8 cellular contexts compared by ENCODE assay signal in genomic region chr6:132483779-132484679, GRCh38. TPM values are rescaled to one million over a fixed set of nuclear protein-coding genes. Genes with fewer than 3 reads are reported as not detected.
DNase-seq lines count a peak whose midpoint lies in the region; ATAC-seq and TF ChIP-seq lines count a peak whose summit lies in the region.

No MANE protein-coding gene starts in this region.

- no peak overlapping the region for H3K27ac ChIP-seq in osteoblast (ENCODE audit: low read depth, low read length)

- H3K4me3 ChIP-seq in fibroblast of the aortic adventitia (ENCODE audit: low read depth, low read length) (no peak overlapping the region), osteoblast (ENCODE audit: insufficient read depth, low read length) (no peak overlapping the region)

- no peak overlapping the region for H2AFZ ChIP-seq in osteoblast (ENCODE audit: low read length)

- H3K79me2 ChIP-seq in osteoblast (ENCODE audit: insufficient read depth, low read length): peaks cover 72% of the 10 kb centered on the region

- peak; percentile 62 for TF ChIP-seq CTCF in fibroblast of the aortic adventitia (IDR thresholded peaks at IDR 0.05; ENCODE audit: insufficient read depth, low read length)
- peak; percentile 72 for TF ChIP-seq CTCF in osteoblast (IDR thresholded peaks at IDR 0.05; ENCODE audit: extremely low read depth, low read depth, low read length)

- ATAC-seq in GM19351 (IDR thresholded peaks at IDR 0.05; ENCODE audit: unreplicated experiment) (peak; percentile 58), HG03432 (IDR thresholded peaks at IDR 0.05; ENCODE audit: unreplicated experiment) (peak; percentile 75)

- no peaks in the 10 kb centered on the region for H3K36me3 ChIP-seq in osteoblast (ENCODE audit: insufficient read depth, low read length)

- DNase-seq in DMS114 treated with DMSO at 0.1 percent for 48 hours (lab: John Stamatoyannopoulos, UW; ENCODE audit: unreplicated experiment): peak; percentile 33
- DNase-seq in NCI-H524 (lab: John Stamatoyannopoulos, UW): peak; percentile 36 to 80
- peak; percentile 3 for DNase-seq in activated CD8-positive, alpha-beta memory T cell treated with anti-CD3 and anti-CD28 coated beads, Interleukin-2, amount 50 U/mL, for 24 hours (ENCODE audit: extremely low read depth)
- peak; percentile 85 for DNase-seq in fibroblast of the aortic adventitia (ENCODE audit: low read depth)
- DNase-seq in osteoblast (ENCODE audit: insufficient read length, low spot score, missing footprints): no peak
- DNase-seq in UCSD-AML1 (lab: John Stamatoyannopoulos, UW; ENCODE audit: unreplicated experiment): no peak

- H4K20me1 ChIP-seq in osteoblast (ENCODE audit: insufficient read depth, low read length): peaks cover 17% of the 10 kb centered on the region

- no peaks in the 10 kb centered on the region for H3K27me3 ChIP-seq in osteoblast (ENCODE audit: insufficient read depth, low read length)

- H3K9me3 ChIP-seq in osteoblast (ENCODE audit: low read depth, low read length): no peaks in the 10 kb centered on the region

- H3K4me2 ChIP-seq in osteoblast (ENCODE audit: insufficient read depth, low read length): peak overlapping the region; percentile 63

- peaks cover 6% of the 10 kb centered on the region for H3K4me1 ChIP-seq in osteoblast (ENCODE audit: insufficient read depth, low read length)

RNA-seq across cellular contexts. Expression of gene STX7, which starts 28.9 kb away (rescaled TPM):
- total RNA-seq in fibroblast of the aortic adventitia (ENCODE audit: low replicate concordance) (21.9 and 49.7 TPM in 2 replicates), osteoblast (41.5 and 43.8 TPM in 2 replicates)

RNA-seq across cellular contexts. Expression of gene TAAR9, which starts 54.0 kb away (rescaled TPM):
- total RNA-seq in fibroblast of the aortic adventitia (ENCODE audit: low replicate concordance) (0.09 TPM in 1 of 2 replicates, not detected in the other), osteoblast (not detected in 2 replicates)

Comparison
In these comparisons a context has a peak if more than half of its experiments do, and no peak if none do; other contexts are left out.
1. DNase-seq: peak in DMS114 treated with DMSO at 0.1 percent for 48 hours (single experiment), NCI-H524 (2 of 2), activated CD8-positive, alpha-beta memory T cell treated with anti-CD3 and anti-CD28 coated beads, Interleukin-2, amount 50 U/mL, for 24 hours (single experiment) and fibroblast of the aortic adventitia (single experiment); none in osteoblast (single experiment) and UCSD-AML1 (single experiment).